8 cellular contexts compared by ENCODE assay signal in genomic region chr19:4575267-4575793, GRCh38. TPM values are rescaled to one million over a fixed set of nuclear protein-coding genes. Genes with fewer than 3 reads are reported as not detected.
DNase-seq lines count a peak whose midpoint lies in the region; ATAC-seq and TF ChIP-seq lines count a peak whose summit lies in the region.

No MANE protein-coding gene starts in this region.

- H3K27me3 ChIP-seq in NT2/D1 (ENCODE audit: insufficient read depth, insufficient read length): peaks cover 3% of the 10 kb centered on the region

- H3K27ac Mint-ChIP-seq in osteocyte (ENCODE audit: unreplicated experiment): peak overlapping the region; percentile 83
- H3K27ac Mint-ChIP-seq in stimulated activated memory B cell treated with anti-CD40 and anti-IgM and Interleukin-4, amounts not matched to agents 10 μg/mL and 1 μg/mL and 100 μg/mL, for 72 hours: no peak overlapping the region

- H3K4me3 ChIP-seq in NT2/D1 (ENCODE audit: insufficient read length, low read depth) (peak overlapping the region; percentile 9), fibroblast of pulmonary artery (replicated peaks; ENCODE audit: low read depth, low read length) (no peak overlapping the region)

- peaks cover 43% of the 10 kb centered on the region for H3K4me1 Mint-ChIP-seq in osteocyte (ENCODE audit: unreplicated experiment)
- H3K4me1 Mint-ChIP-seq in stimulated activated memory B cell treated with anti-CD40 and anti-IgM and Interleukin-4, amounts not matched to agents 10 μg/mL and 1 μg/mL and 100 μg/mL, for 72 hours: peaks cover 9% of the 10 kb centered on the region

- no peaks in the 10 kb centered on the region for H3K9me3 Mint-ChIP-seq in osteocyte (ENCODE audit: unreplicated experiment)
- no peaks in the 10 kb centered on the region for H3K9me3 Mint-ChIP-seq in stimulated activated memory B cell treated with anti-CD40 and anti-IgM and Interleukin-4, amounts not matched to agents 10 μg/mL and 1 μg/mL and 100 μg/mL, for 72 hours

- H3K36me3 ChIP-seq in NT2/D1 (ENCODE audit: insufficient read depth, insufficient read length, low read length): no peaks in the 10 kb centered on the region

- ATAC-seq in stimulated activated memory B cell treated with anti-CD40 and anti-IgM and Interleukin-4, amounts not matched to agents 10 μg/mL and 1 μg/mL and 100 μg/mL, for 72 hours: no peak
- ATAC-seq in GM21515 (IDR thresholded peaks at IDR 0.05; ENCODE audit: unreplicated experiment): no peak

- H3K27me3 Mint-ChIP-seq in osteocyte (ENCODE audit: unreplicated experiment): peaks cover 6% of the 10 kb centered on the region
- H3K27me3 Mint-ChIP-seq in stimulated activated memory B cell treated with anti-CD40 and anti-IgM and Interleukin-4, amounts not matched to agents 10 μg/mL and 1 μg/mL and 100 μg/mL, for 72 hours: peaks cover 78% of the 10 kb centered on the region

- DNase-seq in DMS79 treated with DMSO at 0.1 percent for 48 hours (lab: John Stamatoyannopoulos, UW): peak; percentile 6
- DNase-seq in NT2/D1 (ENCODE audit: low read depth, low spot score): peak; percentile 97
- DNase-seq in fibroblast of pulmonary artery (ENCODE audit: low read depth): peak; percentile 99
- DNase-seq in osteocyte (ENCODE audit: extremely low spot score, unreplicated experiment): peak; percentile 91
- DNase-seq in globus pallidus (ENCODE audit: low spot score): no peak
- DNase-seq in stimulated activated CD4-positive, alpha-beta T cell treated with anti-CD3 and anti-CD28 coated beads, Interleukin-1b, Interleukin-23, amount 100 ng/mL, for 48 hours: no peak

- peak overlapping the region; percentile 72 for H3K9ac ChIP-seq in NT2/D1 (ENCODE audit: insufficient read length, low read depth)

- H3K4me3 Mint-ChIP-seq in osteocyte (ENCODE audit: unreplicated experiment): no peak overlapping the region
- H3K4me3 Mint-ChIP-seq in stimulated activated memory B cell treated with anti-CD40 and anti-IgM and Interleukin-4, amounts not matched to agents 10 μg/mL and 1 μg/mL and 100 μg/mL, for 72 hours: no peak overlapping the region

- peaks cover 2% of the 10 kb centered on the region for H3K36me3 Mint-ChIP-seq in osteocyte (ENCODE audit: unreplicated experiment)
- no peaks in the 10 kb centered on the region for H3K36me3 Mint-ChIP-seq in stimulated activated memory B cell treated with anti-CD40 and anti-IgM and Interleukin-4, amounts not matched to agents 10 μg/mL and 1 μg/mL and 100 μg/mL, for 72 hours

- H3K9me3 ChIP-seq in NT2/D1 (ENCODE audit: insufficient read depth, low read length): no peaks in the 10 kb centered on the region

- TF ChIP-seq CTCF in fibroblast of pulmonary artery (IDR thresholded peaks at IDR 0.05; ENCODE audit: low read length, missing control alignments) (no peak), osteocyte (IDR thresholded peaks at IDR 0.05) (no peak)

- H3K4me1 ChIP-seq in NT2/D1 (ENCODE audit: insufficient read depth, insufficient read length): peaks cover 19% of the 10 kb centered on the region

RNA-seq across cellular contexts. Expression of gene SEMA6B, which starts 15.8 kb away (rescaled TPM):
- 5.8 and 6.2 TPM in 2 replicates for total RNA-seq in osteocyte

RNA-seq across cellular contexts. Expression of gene LRG1, which starts 35.5 kb away (rescaled TPM):
- total RNA-seq in osteocyte: not detected in 2 replicates

RNA-seq across cellular contexts. Expression of gene PLIN5, which starts 40.3 kb away (rescaled TPM):
- not detected in 2 replicates for total RNA-seq in osteocyte

RNA-seq across cellular contexts. Expression of gene PLIN4, which starts 57.0 kb away (rescaled TPM):
- not detected in 2 replicates for total RNA-seq in osteocyte

Comparison
In these comparisons a context has a peak if more than half of its experiments do, and no peak if none do; other contexts are left out.
1. DNase-seq: peak in DMS79 treated with DMSO at 0.1 percent for 48 hours (single experiment), NT2/D1 (single experiment), fibroblast of pulmonary artery (single experiment) and osteocyte (single experiment); none in globus pallidus (single experiment) and stimulated activated CD4-positive, alpha-beta T cell treated with anti-CD3 and anti-CD28 coated beads, Interleukin-1b, Interleukin-23, amount 100 ng/mL, for 48 hours (single experiment).